Comparison of ENCODE assay signal across 19 cellular contexts in the genomic region with DNA sequence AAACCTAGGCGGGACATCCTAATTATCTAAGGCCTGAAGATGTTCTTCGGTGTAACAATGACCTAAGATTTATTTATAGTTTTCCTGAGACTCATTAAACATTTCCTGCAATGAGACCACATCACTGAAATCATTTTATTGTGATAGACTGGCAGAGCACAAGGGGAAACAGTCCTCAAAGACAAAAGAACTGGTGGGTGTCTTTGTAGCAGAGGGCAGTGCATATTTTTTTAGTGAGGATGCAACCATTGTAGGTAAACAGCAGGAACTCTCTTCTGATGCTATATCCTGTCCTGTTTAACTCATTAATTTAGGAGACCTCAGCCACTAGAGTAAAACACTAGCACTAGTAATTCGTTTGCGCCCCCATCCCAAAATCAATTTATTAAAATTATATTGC.
"Had no signal": no experiment of that assay in that cellular context is flagged by ENCODE, and none has a peak within 500 bp of the region (broad histone marks: within the 10 kb centered on the region; RNA-seq: fewer than 3 reads in every experiment).

No MANE protein-coding gene starts in this region.

- ATAC-seq: activated T-cell treated with anti-CD3 and anti-CD28 coated beads, Interleukin-2, amount 50 U/mL, for 4 hours; esophagus mucosa; gastroesophageal sphincter; lower lobe of right lung; natural killer cell treated with Interleukin-12 subunit alpha and Interleukin-12 subunit beta and Interleukin-15 and Interleukin-18, amount 100 ng/mL, for 72 hours had no signal

- DNase-seq: activated CD4-positive, alpha-beta T cell treated with anti-CD3 and anti-CD28 coated beads, Interleukin-2, amount 50 U/mL, for 1 hour; activated CD4-positive, CD25-positive, alpha-beta regulatory T cell treated with anti-CD3 and anti-CD28 coated beads, Interleukin-2, amount 50 U/mL, for 72 hours; activated CD8-positive, alpha-beta memory T cell treated with anti-CD3 and anti-CD28 coated beads, Interleukin-2, amount 50 U/mL, for 4 hours; activated effector memory CD4-positive, alpha-beta T cell treated with Interleukin-2 at 50 U/mL for 16 hours; activated naive CD4-positive, alpha-beta T cell treated with anti-CD3 and anti-CD28 coated beads, Interleukin-2, amount 50 U/mL, for 16 hours; activated T-cell treated with anti-CD3 and anti-CD28 coated beads, Interleukin-2, amount 50 U/mL, for 4 hours; lower lobe of right lung; T-helper 2 cell had no signal

- H3K36me3 Mint-ChIP-seq: mesothelial cell of epicardium; natural killer cell treated with Interleukin-12 subunit alpha and Interleukin-12 subunit beta and Interleukin-15 and Interleukin-18, amount 100 ng/mL, for 72 hours; type B pancreatic cell had no signal

- H3K27me3 ChIP-seq: ascending aorta, gastroesophageal sphincter, neutrophil, suprapubic skin had no signal

- H3K9me3 ChIP-seq: ascending aorta, gastroesophageal sphincter, lower lobe of right lung, neutrophil, suprapubic skin had no signal

- H3K36me3 ChIP-seq: ascending aorta, gastroesophageal sphincter, lower lobe of right lung, neutrophil, suprapubic skin had no signal

- H3K27me3 Mint-ChIP-seq: natural killer cell treated with Interleukin-12 subunit alpha and Interleukin-12 subunit beta and Interleukin-15 and Interleukin-18, amount 100 ng/mL, for 72 hours; type B pancreatic cell had no signal

- H3K9me3 Mint-ChIP-seq: activated T-cell treated with anti-CD3 and anti-CD28 coated beads, Interleukin-2, amount 50 U/mL, for 4 hours; mesothelial cell of epicardium; natural killer cell treated with Interleukin-12 subunit alpha and Interleukin-12 subunit beta and Interleukin-15 and Interleukin-18, amount 100 ng/mL, for 72 hours; stimulated activated naive CD8-positive, alpha-beta T cell treated with anti-CD3 and anti-CD28 coated beads, Interleukin-15, Interleukin-2, amounts not matched to agents 100 ng/mL and 50 ng/mL, for 24 hours had no signal

- H3K4me1 ChIP-seq: gastroesophageal sphincter, suprapubic skin had no signal

- H3K27ac Mint-ChIP-seq: mesothelial cell of epicardium; natural killer cell treated with Interleukin-12 subunit alpha and Interleukin-12 subunit beta and Interleukin-15 and Interleukin-18, amount 100 ng/mL, for 72 hours; stimulated activated naive CD8-positive, alpha-beta T cell treated with anti-CD3 and anti-CD28 coated beads, Interleukin-15, Interleukin-2, amounts not matched to agents 100 ng/mL and 50 ng/mL, for 24 hours; type B pancreatic cell had no signal

- H3K4me3 Mint-ChIP-seq: activated T-cell treated with anti-CD3 and anti-CD28 coated beads, Interleukin-2, amount 50 U/mL, for 4 hours; mesothelial cell of epicardium; natural killer cell treated with Interleukin-12 subunit alpha and Interleukin-12 subunit beta and Interleukin-15 and Interleukin-18, amount 100 ng/mL, for 72 hours; stimulated activated naive CD8-positive, alpha-beta T cell treated with anti-CD3 and anti-CD28 coated beads, Interleukin-15, Interleukin-2, amounts not matched to agents 100 ng/mL and 50 ng/mL, for 24 hours; type B pancreatic cell had no signal

- H3K4me3 ChIP-seq: ascending aorta, coronary artery, gastroesophageal sphincter, lower lobe of right lung, suprapubic skin had no signal

- H3K27ac ChIP-seq: ascending aorta, coronary artery, gastroesophageal sphincter, lower lobe of right lung, neutrophil, suprapubic skin, VCaP had no signal
